ENCODE assay signal across 9 cellular contexts in the genomic region with DNA sequence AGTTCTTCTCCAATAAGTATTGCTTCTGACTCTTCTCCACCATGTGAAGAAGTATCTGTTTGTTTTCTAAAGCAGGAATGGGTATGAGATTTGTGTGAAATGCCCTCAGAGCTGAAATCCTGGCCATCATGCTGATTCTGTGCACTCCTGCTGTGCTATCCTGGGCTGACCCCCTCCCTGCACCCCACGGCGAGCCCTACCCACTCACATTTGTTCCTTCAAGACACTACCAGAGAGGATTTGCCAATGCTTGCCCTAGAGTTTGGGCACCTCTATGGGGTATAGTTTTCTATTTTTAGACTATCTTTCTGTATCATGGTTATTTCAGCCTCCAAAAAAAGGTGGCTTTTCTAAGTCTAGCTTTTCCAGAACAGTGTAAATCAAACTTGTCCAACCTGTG.
"Had no signal": no experiment of that assay in that cellular context is flagged by ENCODE, and none has a peak within 500 bp of the region (broad histone marks: within the 10 kb centered on the region; RNA-seq: fewer than 3 reads in every experiment).

No MANE protein-coding gene starts in this region.

- H3K9me3 ChIP-seq: HAP-1 had no signal

- H3K27ac ChIP-seq: GM23248 had no signal

- H3K4me1 ChIP-seq: HAP-1 had no signal

- H3K4me3 ChIP-seq: GM23248, GM23338, HAP-1 had no signal

- DNase-seq: GM23248, GOT3, H7, H9, HCEC 1CT, HFFc6 had no signal

- ATAC-seq: GM23338, HCT116 had no signal
